ENCODE assay signal across 19 cellular contexts in the genomic region with DNA sequence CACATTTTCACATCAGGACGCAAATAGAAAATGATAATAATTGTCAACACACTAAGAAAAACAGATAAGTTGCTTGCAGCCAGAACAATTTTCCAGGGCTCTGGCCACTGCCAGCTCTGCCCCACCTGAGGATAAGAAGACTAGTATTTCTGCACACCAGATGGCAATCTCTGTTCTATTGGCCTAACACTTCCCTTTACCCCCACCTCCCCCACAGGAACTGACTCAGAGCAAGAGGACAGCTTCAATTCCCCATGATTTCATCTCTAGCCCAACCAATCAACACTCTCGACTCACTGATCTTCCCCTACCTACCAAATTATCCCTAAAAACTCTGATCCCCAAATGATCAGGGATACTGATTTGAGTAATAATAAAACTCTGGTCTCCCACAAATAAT.
A peak's percentile ranks its signal among the peaks of the same experiment; 100 is the strongest.
DNase-seq lines count a peak whose midpoint lies in the region; ATAC-seq, FAIRE-seq and TF ChIP-seq lines count a peak whose summit lies in the region.
"Had no signal": no experiment of that assay in that cellular context is flagged by ENCODE, and none has a peak within 500 bp of the region (broad histone marks: within the 10 kb centered on the region; RNA-seq: fewer than 3 reads in every experiment).

No MANE protein-coding gene starts in this region.

- H4K20me1 ChIP-seq in PC-3 (ENCODE audit: low read length) (no peaks in the 10 kb centered on the region), endothelial cell of umbilical vein (replicated peaks; ENCODE audit: control insufficient read depth, extremely low read depth, insufficient read depth, low read length) (no peaks in the 10 kb centered on the region)

- H3K9me2 ChIP-seq in PC-3 (replicated peaks; ENCODE audit: low read length), result no peaks in the 10 kb centered on the region

- no peak overlapping the region for H3K27ac ChIP-seq in PC-3 (ENCODE audit: low read length)
- H3K27ac ChIP-seq in endothelial cell of umbilical vein (ENCODE audit: insufficient read depth, low read depth, low read length), result no peak overlapping the region
- H3K27ac ChIP-seq: C4-2B, hepatocyte, parathyroid adenoma, vagina had no signal

- H3K27me3 ChIP-seq in PC-3 (ENCODE audit: low read length), result no peaks in the 10 kb centered on the region
- no peaks in the 10 kb centered on the region for H3K27me3 ChIP-seq in endothelial cell of umbilical vein (ENCODE audit: control insufficient read depth in 2 of 2, insufficient read depth in 2 of 2, low read length in 2 of 2)
- H3K27me3 ChIP-seq: hepatocyte, vagina had no signal

- dilution Hi-C loops in endothelial cell of umbilical vein (cut with MboI; ENCODE audit: extremely low pct_ligation_motif_present, low sequenced_read_pairs), result no loop called here

- H3K4me1 ChIP-seq in PC-3 (ENCODE audit: insufficient read depth, low read length), result no peaks in the 10 kb centered on the region
- no peaks in the 10 kb centered on the region for H3K4me1 ChIP-seq in endothelial cell of umbilical vein (ENCODE audit: control insufficient read depth, extremely low read depth, insufficient read depth, low read length)
- H3K4me1 ChIP-seq: parathyroid adenoma, vagina had no signal

- no peaks in the 10 kb centered on the region for H3K9me1 ChIP-seq in endothelial cell of umbilical vein (replicated peaks; ENCODE audit: control insufficient read depth, extremely low read depth, insufficient read depth, low read length)

- H3K4me2 ChIP-seq in PC-3 (ENCODE audit: low read length) (no peak overlapping the region), endothelial cell of umbilical vein (ENCODE audit: insufficient read depth, low read length) (no peak overlapping the region)
- H3K4me2 ChIP-seq: hepatocyte had no signal

- no peak overlapping the region for H2AFZ ChIP-seq in PC-3 (ENCODE audit: low read length)
- no peak overlapping the region for H2AFZ ChIP-seq in endothelial cell of umbilical vein (ENCODE audit: low read depth, low read length)
- H2AFZ ChIP-seq: hepatocyte, parathyroid adenoma had no signal

- intact Hi-C loops in PC-3 (cut with micrococcal nuclease), result no loop called here
- intact Hi-C loops in endothelial cell of umbilical vein (cut with micrococcal nuclease), result no loop called here

- H3F3A ChIP-seq in PC-3 (ENCODE audit: low read length, unreplicated experiment), result no peaks in the 10 kb centered on the region

- H3K9ac ChIP-seq in PC-3 (ENCODE audit: low read length), result no peak overlapping the region
- H3K9ac ChIP-seq in endothelial cell of umbilical vein (replicated peaks; ENCODE audit: extremely low read depth, insufficient read depth, low read length), result no peak overlapping the region
- H3K9ac ChIP-seq: parathyroid adenoma had no signal

- H3K36me3 ChIP-seq in PC-3 (ENCODE audit: low read depth, low read length) (no peaks in the 10 kb centered on the region), endothelial cell of umbilical vein (ENCODE audit: control insufficient read depth in 2 of 2, extremely low read depth in 1 of 2, insufficient read depth in 2 of 2, low read length in 2 of 2) (no peaks in the 10 kb centered on the region)
- H3K36me3 ChIP-seq: vagina had no signal

- TF ChIP-seq CTCF in PC-3 (conservative IDR thresholded peaks at IDR 0.05; ENCODE audit: low read depth, low read length), result no peak
- no peak for TF ChIP-seq CTCF in endothelial cell of umbilical vein (IDR thresholded peaks at IDR 0.05; ENCODE audit: extremely low read depth in 1 of 2, insufficient read depth in 1 of 2, low read depth in 1 of 2, low read length in 2 of 2)

- DNase-seq in COLO829 (ENCODE audit: low spot score) (peak; percentile 14), PC-3 (peak; percentile 3), endothelial cell of umbilical vein (ENCODE audit: low read depth, low spot score) (peak; percentile 2), nucleus accumbens (lab: John Stamatoyannopoulos, UW) (no peak), Kasumi-1 (lab: John Stamatoyannopoulos, UW) (no peak)
- DNase-seq: activated CD4-positive, alpha-beta T cell treated with anti-CD3 and anti-CD28 coated beads, Interleukin-2, amount 50 U/mL, for 1 hour; activated T-cell treated with anti-CD3 and anti-CD28 coated beads, Interleukin-2, amount 50 U/mL, for 72 hours; erythroblast; left colon; NCI-H146; NCI-H526; stimulated activated naive CD4-positive, alpha-beta T cell treated with Interleukin-2 at 50 U/mL for 16 hours had no signal

- H3K9me3 ChIP-seq in PC-3 (ENCODE audit: low read length) (no peaks in the 10 kb centered on the region), endothelial cell of umbilical vein (replicated peaks; ENCODE audit: control insufficient read depth, insufficient read depth, low read length) (no peaks in the 10 kb centered on the region)
- H3K9me3 ChIP-seq: vagina had no signal

- TF ChIP-seq POLR2A in GM18505 (IDR thresholded peaks at IDR 0.05; ENCODE audit: borderline replicate concordance, extremely low read depth, insufficient read depth, insufficient read length), result no peak
- TF ChIP-seq POLR2A in endothelial cell of umbilical vein (IDR thresholded peaks at IDR 0.05; ENCODE audit: low read depth, low read length), result no peak

- CTCF ChIA-PET in PC-3 (lab: Charles Lee) (no interaction called here), endothelial cell of umbilical vein (lab: Charles Lee) (interaction anchor here (1.7 kb wide), 1 partner anchor 41 kb away, joined by 15 read pairs; no protein-coding TSS in a partner anchor)

- H3K4me3 ChIP-seq in PC-3 (ENCODE audit: low read length) (no peak overlapping the region), endothelial cell of umbilical vein (replicated peaks in 1 of 3; ENCODE audit: insufficient read depth in 1 of 3, low read depth in 1 of 3, low read length in 3 of 3) (no peak overlapping the region)
- H3K4me3 ChIP-seq: hepatocyte, vagina had no signal

- BruUV-seq in PC-3 (replicated peaks; lab: Mats Ljungman, UMichigan) (no TSS peak), endothelial cell of umbilical vein (replicated peaks; lab: Mats Ljungman, UMichigan) (no TSS peak)

- POLR2A ChIA-PET in PC-3 (lab: Charles Lee; ENCODE audit: unreplicated experiment), result no interaction called here
- POLR2A ChIA-PET in endothelial cell of umbilical vein (lab: Charles Lee), result no interaction called here

- ATAC-seq in GM18505 (IDR thresholded peaks at IDR 0.05; ENCODE audit: unreplicated experiment) (peak; percentile 54), PC-3 (no peak), HG02938 (IDR thresholded peaks at IDR 0.05; ENCODE audit: unreplicated experiment) (no peak)
- ATAC-seq: left colon, Right ventricle myocardium inferior had no signal

- H3K79me2 ChIP-seq in PC-3 (ENCODE audit: low read length) (no peaks in the 10 kb centered on the region), endothelial cell of umbilical vein (ENCODE audit: control insufficient read depth, insufficient read depth, low read length) (no peaks in the 10 kb centered on the region)
- H3K79me2 ChIP-seq: hepatocyte, parathyroid adenoma had no signal

- peak; percentile 75 for FAIRE-seq in endothelial cell of umbilical vein (lab: Jason Lieb, UNC)

TF ChIP-seq in endothelial cell of umbilical vein, 7 proteins besides CTCF, POLR2A, EP300 and RAD21:
- TF ChIP-seq EZH2 (IDR thresholded peaks at IDR 0.05; ENCODE audit: borderline replicate concordance, low read depth, low read length, severe bottlenecking), result no peak
- peak; percentile 23 for TF ChIP-seq GATA2 (IDR thresholded peaks at IDR 0.05; ENCODE audit: insufficient read depth, insufficient read length, low read depth, low read length)
- TF ChIP-seq, protein P1, sequence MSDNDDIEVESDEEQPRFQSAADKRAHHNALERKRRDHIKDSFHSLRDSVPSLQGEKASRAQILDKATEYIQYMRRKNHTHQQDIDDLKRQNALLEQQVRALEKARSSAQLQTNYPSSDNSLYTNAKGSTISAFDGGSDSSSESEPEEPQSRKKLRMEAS (IDR thresholded peaks at IDR 0.05; ENCODE audit: insufficient read depth, insufficient read length), result no peak
- TF ChIP-seq POLR2AphosphoS5 (IDR thresholded peaks at IDR 0.05; ENCODE audit: insufficient read depth, low read depth, low read length), result no peak
- TF ChIP-seq MYC (IDR thresholded peaks at IDR 0.05; ENCODE audit: low read depth, low read length), result no peak
- no peak for TF ChIP-seq JUN (IDR thresholded peaks at IDR 0.05; ENCODE audit: borderline replicate concordance, insufficient read depth, insufficient read length, low read depth)
- no peak for TF ChIP-seq FOS (IDR thresholded peaks at IDR 0.05; ENCODE audit: borderline replicate concordance, insufficient read depth, low read length)
TF ChIP-seq in endothelial cell of umbilical vein: peak in this region for 1.

Comparison
In these comparisons a context has a peak if more than half of its experiments do, and no peak if none do; other contexts are left out.
1. DNase-seq: peak in COLO829 (single experiment), PC-3 (single experiment) and endothelial cell of umbilical vein (single experiment); none in nucleus accumbens (0 of 56) and Kasumi-1 (0 of 2).